Comparison of ENCODE assay signal across 8 cellular contexts in genomic region chr7:66557214-66558200, GRCh38.
DNase-seq lines count a peak whose midpoint lies in the region; TF ChIP-seq lines count a peak whose summit lies in the region.

No MANE protein-coding gene starts in this region.

- CTCF ChIA-PET in HEK293T (lab: Yijun Ruan, JAX): interaction anchor here (0.6 to 1.4 kb wide), 4 partner anchors 18 to 530 kb away, joined by 3 to 6 read pairs (median 4); no protein-coding TSS in a partner anchor

- H3K4me3 ChIP-seq in epithelial cell of esophagus (ENCODE audit: low read length): no peak overlapping the region

- peak; percentile 90 for DNase-seq in D341Med (ENCODE audit: low spot score)
- peak; percentile 79 for DNase-seq in HEK293T (ENCODE audit: extremely low spot score)
- DNase-seq in NCI-H69 (lab: John Stamatoyannopoulos, UW): peak; percentile 52
- peak; percentile 94 for DNase-seq in activated CD8-positive, alpha-beta memory T cell treated with anti-CD3 and anti-CD28 coated beads, Interleukin-2, amount 50 U/mL, for 48 hours
- peak; percentile 52 for DNase-seq in epithelial cell of esophagus (ENCODE audit: low read depth)
- DNase-seq in myocyte (ENCODE audit: low read depth): peak; percentile 71
- DNase-seq in stimulated activated CD8-positive, alpha-beta memory T cell treated with anti-CD3 and anti-CD28 coated beads, Interleukin-7, amount 100 ng/mL, for 24 hours (ENCODE audit: low read depth): peak; percentile 50
- no peak for DNase-seq in NCI-H1436 (lab: John Stamatoyannopoulos, UW)

- POLR2A ChIA-PET in HEK293T (lab: Yijun Ruan, JAX): interaction anchor here (1.0 to 1.2 kb wide), 3 partner anchors 70 to 185 kb away, joined by 3 to 5 read pairs (median 3); no protein-coding TSS in a partner anchor

- TF ChIP-seq CTCF in epithelial cell of esophagus (IDR thresholded peaks at IDR 0.05; ENCODE audit: insufficient read depth, low read depth, low read length, missing control alignments): peak; percentile 93

TF ChIP-seq in HEK293T, 16 proteins besides CTCF, POLR2A, EP300 and RAD21:
- TF ChIP-seq L3MBTL2 (conservative IDR thresholded peaks at IDR 0.05) (no peak), BHLHE40 (IDR thresholded peaks at IDR 0.05; ENCODE audit: borderline replicate concordance) (no peak), CTBP1 (IDR thresholded peaks at IDR 0.05; ENCODE audit: borderline replicate concordance) (no peak), ARNT (IDR thresholded peaks at IDR 0.05) (no peak), HDGF (IDR thresholded peaks at IDR 0.05; ENCODE audit: borderline replicate concordance) (no peak), ZNF384 (IDR thresholded peaks at IDR 0.05) (no peak), FOXK2 (IDR thresholded peaks at IDR 0.05) (no peak), SUZ12 (IDR thresholded peaks at IDR 0.05) (no peak), TARDBP (IDR thresholded peaks at IDR 0.05) (no peak)
